10 cellular contexts compared by ENCODE assay signal in genomic region chr2:224973112-224974016, GRCh38.
DNase-seq lines count a peak whose midpoint lies in the region; ATAC-seq and FAIRE-seq lines count a peak whose summit lies in the region.
"Had no signal": no experiment of that assay in that cellular context is flagged by ENCODE, and none has a peak within 500 bp of the region (broad histone marks: within the 10 kb centered on the region; RNA-seq: fewer than 3 reads in every experiment).

No MANE protein-coding gene starts in this region.

- H3K9me3 ChIP-seq in HAP-1, result no peaks in the 10 kb centered on the region

- peak; percentile 43 for ATAC-seq in GM19324 (IDR thresholded peaks at IDR 0.05; ENCODE audit: low FRiP score, unreplicated experiment)

- H3K4me1 ChIP-seq in HAP-1, result no peaks in the 10 kb centered on the region

- no peaks in the 10 kb centered on the region for H3K36me3 ChIP-seq in HAP-1 (replicated peaks)

- DNase-seq in A172 (ENCODE audit: low spot score) (peak; percentile 54), RCC 7860 (ENCODE audit: low spot score) (peak; percentile 32), foreskin melanocyte (peak; percentile 69), GM19238 (ENCODE audit: insufficient read length, low spot score) (no peak), CD1c-positive myeloid dendritic cell (ENCODE audit: extremely low spot score) (no peak), HAP-1 (ENCODE audit: low spot score in 2 of 2) (no peak), SKM-1 (lab: John Stamatoyannopoulos, UW; ENCODE audit: unreplicated experiment) (no peak)
- DNase-seq: glutamatergic neuron; stimulated activated CD4-positive, alpha-beta T cell treated with anti-CD3 and anti-CD28 coated beads, Interleukin-15, amount 100 ng/mL, for 24 hours had no signal

- H3K4me3 ChIP-seq in HAP-1, result no peak overlapping the region

- in situ Hi-C loops in HAP-1 (cut with MboI; ENCODE audit: low sequenced_read_pairs), result no loop called here

- peak; percentile 50 for FAIRE-seq in RCC 7860 (lab: Jason Lieb, UNC)

- H3K27me3 ChIP-seq in HAP-1 (ENCODE audit: low read depth), result no peaks in the 10 kb centered on the region

Comparison
In these comparisons a context has a peak if more than half of its experiments do, and no peak if none do; other contexts are left out.
1. DNase-seq: peak in A172 (single experiment), RCC 7860 (single experiment) and foreskin melanocyte (single experiment); none in GM19238 (single experiment), CD1c-positive myeloid dendritic cell (single experiment), HAP-1 (0 of 2) and SKM-1 (single experiment).